2 cellular contexts compared by ENCODE assay signal in genomic region chr13:78600317-78600899, GRCh38.
A peak's percentile ranks its signal among the peaks of the same experiment; 100 is the strongest.
TF ChIP-seq lines count a peak whose summit lies in the region.

No MANE protein-coding gene starts in this region.

TF ChIP-seq in GM23338, 12 proteins besides CTCF, POLR2A, EP300 and RAD21:
- TF ChIP-seq, protein P1, sequence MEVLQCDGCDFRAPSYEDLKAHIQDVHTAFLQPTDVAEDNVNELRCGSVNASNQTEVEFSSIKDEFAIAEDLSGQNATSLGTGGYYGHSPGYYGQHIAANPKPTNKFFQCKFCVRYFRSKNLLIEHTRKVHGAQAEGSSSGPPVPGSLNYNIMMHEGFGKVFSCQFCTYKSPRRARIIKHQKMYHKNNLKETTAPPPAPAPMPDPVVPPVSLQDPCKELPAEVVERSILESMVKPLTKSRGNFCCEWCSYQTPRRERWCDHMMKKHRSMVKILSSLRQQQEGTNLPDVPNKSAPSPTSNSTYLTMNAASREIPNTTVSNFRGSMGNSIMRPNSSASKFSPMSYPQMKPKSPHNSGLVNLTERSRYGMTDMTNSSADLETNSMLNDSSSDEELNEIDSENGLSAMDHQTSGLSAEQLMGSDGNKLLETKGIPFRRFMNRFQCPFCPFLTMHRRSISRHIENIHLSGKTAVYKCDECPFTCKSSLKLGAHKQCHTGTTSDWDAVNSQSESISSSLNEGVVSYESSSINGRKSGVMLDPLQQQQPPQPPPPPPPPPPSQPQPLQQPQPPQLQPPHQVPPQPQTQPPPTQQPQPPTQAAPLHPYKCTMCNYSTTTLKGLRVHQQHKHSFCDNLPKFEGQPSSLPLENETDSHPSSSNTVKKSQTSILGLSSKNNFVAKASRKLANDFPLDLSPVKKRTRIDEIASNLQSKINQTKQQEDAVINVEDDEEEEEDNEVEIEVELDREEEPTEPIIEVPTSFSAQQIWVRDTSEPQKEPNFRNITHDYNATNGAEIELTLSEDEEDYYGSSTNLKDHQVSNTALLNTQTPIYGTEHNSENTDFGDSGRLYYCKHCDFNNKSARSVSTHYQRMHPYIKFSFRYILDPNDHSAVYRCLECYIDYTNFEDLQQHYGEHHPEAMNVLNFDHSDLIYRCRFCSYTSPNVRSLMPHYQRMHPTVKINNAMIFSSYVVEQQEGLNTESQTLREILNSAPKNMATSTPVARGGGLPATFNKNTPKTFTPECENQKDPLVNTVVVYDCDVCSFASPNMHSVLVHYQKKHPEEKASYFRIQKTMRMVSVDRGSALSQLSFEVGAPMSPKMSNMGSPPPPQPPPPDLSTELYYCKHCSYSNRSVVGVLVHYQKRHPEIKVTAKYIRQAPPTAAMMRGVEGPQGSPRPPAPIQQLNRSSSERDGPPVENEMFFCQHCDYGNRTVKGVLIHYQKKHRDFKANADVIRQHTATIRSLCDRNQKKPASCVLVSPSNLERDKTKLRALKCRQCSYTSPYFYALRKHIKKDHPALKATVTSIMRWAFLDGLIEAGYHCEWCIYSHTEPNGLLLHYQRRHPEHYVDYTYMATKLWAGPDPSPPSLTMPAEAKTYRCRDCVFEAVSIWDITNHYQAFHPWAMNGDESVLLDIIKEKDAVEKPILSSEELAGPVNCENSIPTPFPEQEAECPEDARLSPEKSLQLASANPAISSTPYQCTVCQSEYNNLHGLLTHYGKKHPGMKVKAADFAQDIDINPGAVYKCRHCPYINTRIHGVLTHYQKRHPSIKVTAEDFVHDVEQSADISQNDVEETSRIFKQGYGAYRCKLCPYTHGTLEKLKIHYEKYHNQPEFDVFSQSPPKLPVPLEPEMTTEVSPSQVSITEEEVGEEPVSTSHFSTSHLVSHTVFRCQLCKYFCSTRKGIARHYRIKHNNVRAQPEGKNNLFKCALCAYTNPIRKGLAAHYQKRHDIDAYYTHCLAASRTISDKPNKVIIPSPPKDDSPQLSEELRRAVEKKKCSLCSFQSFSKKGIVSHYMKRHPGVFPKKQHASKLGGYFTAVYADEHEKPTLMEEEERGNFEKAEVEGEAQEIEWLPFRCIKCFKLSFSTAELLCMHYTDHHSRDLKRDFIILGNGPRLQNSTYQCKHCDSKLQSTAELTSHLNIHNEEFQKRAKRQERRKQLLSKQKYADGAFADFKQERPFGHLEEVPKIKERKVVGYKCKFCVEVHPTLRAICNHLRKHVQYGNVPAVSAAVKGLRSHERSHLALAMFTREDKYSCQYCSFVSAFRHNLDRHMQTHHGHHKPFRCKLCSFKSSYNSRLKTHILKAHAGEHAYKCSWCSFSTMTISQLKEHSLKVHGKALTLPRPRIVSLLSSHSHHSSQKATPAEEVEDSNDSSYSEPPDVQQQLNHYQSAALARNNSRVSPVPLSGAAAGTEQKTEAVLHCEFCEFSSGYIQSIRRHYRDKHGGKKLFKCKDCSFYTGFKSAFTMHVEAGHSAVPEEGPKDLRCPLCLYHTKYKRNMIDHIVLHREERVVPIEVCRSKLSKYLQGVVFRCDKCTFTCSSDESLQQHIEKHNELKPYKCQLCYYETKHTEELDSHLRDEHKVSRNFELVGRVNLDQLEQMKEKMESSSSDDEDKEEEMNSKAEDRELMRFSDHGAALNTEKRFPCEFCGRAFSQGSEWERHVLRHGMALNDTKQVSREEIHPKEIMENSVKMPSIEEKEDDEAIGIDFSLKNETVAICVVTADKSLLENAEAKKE (CRISPR knock-in tag; IDR thresholded peaks at IDR 0.05) = no peak
- TF ChIP-seq EZH2phosphoT487 (IDR thresholded peaks at IDR 0.05; ENCODE audit: unreplicated experiment) (peak; percentile 83), ZNF331 (CRISPR knock-in tag; IDR thresholded peaks at IDR 0.05; ENCODE audit: low read depth) (no peak), EZH2 (IDR thresholded peaks at IDR 0.05; ENCODE audit: low read depth, unreplicated experiment) (peak; percentile 96), REST (IDR thresholded peaks at IDR 0.05; ENCODE audit: unreplicated experiment) (no peak), ZNF114 (CRISPR knock-in tag; IDR thresholded peaks at IDR 0.05) (no peak)

TF ChIP-seq in K562, 482 proteins besides CTCF, POLR2A, EP300 and RAD21:
- TF ChIP-seq POLR2G (IDR thresholded peaks at IDR 0.05; ENCODE audit: low read depth, low read length) (no peak), NRF1 (conservative IDR thresholded peaks at IDR 0.05 in 1 of 2, IDR thresholded peaks at IDR 0.05 in 1 of 2) (no peak), ATF3 (IDR thresholded peaks at IDR 0.05) (no peak), ATF3 (CRISPR knock-in tag; conservative IDR thresholded peaks at IDR 0.05) (no peak), ZMIZ1 (IDR thresholded peaks at IDR 0.05; ENCODE audit: low read depth in 2 of 2, low read length in 2 of 2) (no peak), ZNF165 (CRISPR knock-in tag; IDR thresholded peaks at IDR 0.05; ENCODE audit: borderline replicate concordance) (no peak), MIER1 (IDR thresholded peaks at IDR 0.05; ENCODE audit: low read depth) (no peak), IRF1 (CRISPR knock-in tag; IDR thresholded peaks at IDR 0.05; ENCODE audit: borderline replicate concordance) (no peak), RFX5 (IDR thresholded peaks at IDR 0.05; ENCODE audit: low read depth, low read length) (no peak), RBM22 (IDR thresholded peaks at IDR 0.05; ENCODE audit: low read depth, low read length, poor library complexity, severe bottlenecking) (no peak)
